Comparison of ENCODE assay signal across 14 cellular contexts in genomic region chr7:919924-920341, GRCh38. TPM values are rescaled to one million over a fixed set of nuclear protein-coding genes. Genes with fewer than 3 reads are reported as not detected.
DNase-seq lines count a peak whose midpoint lies in the region; TF ChIP-seq lines count a peak whose summit lies in the region.
"Had no signal": no experiment of that assay in that cellular context is flagged by ENCODE, and none has a peak within 500 bp of the region (broad histone marks: within the 10 kb centered on the region; RNA-seq: fewer than 3 reads in every experiment).

No MANE protein-coding gene starts in this region.

- H3K27ac ChIP-seq in BLaER1 (no peak overlapping the region), neuronal stem cell (replicated peaks; ENCODE audit: low read length) (no peak overlapping the region)
- H3K27ac ChIP-seq: coronary artery, neutrophil had no signal

- H2BK5ac ChIP-seq in neuronal stem cell (ENCODE audit: low read length), result no peak overlapping the region

- no peak overlapping the region for H3K18ac ChIP-seq in neuronal stem cell (ENCODE audit: low read length)

- H3K23ac ChIP-seq in neuronal stem cell (ENCODE audit: low read depth, low read length, poor library complexity), result no peak overlapping the region

- peak overlapping the region; percentile 88 for H2AK5ac ChIP-seq in neuronal stem cell (ENCODE audit: low read depth, low read length)

- H3K4me1 ChIP-seq in BLaER1, result peaks cover 77% of the 10 kb centered on the region
- peaks cover 7 to 28% of the 10 kb centered on the region in 2 donors for H3K4me1 ChIP-seq in neuronal stem cell (ENCODE audit: control insufficient read depth in 2 of 2, insufficient read depth in 1 of 2, low read depth in 1 of 2, low read length in 2 of 2)

- no peaks in the 10 kb centered on the region for H3K9me3 ChIP-seq in BLaER1
- no peaks in the 10 kb centered on the region for H3K9me3 ChIP-seq in neuronal stem cell (replicated peaks in 1 of 2; ENCODE audit: control insufficient read depth in 2 of 2, insufficient read depth in 1 of 2, low read depth in 1 of 2, low read length in 2 of 2)
- H3K9me3 ChIP-seq: neutrophil had no signal

- peak overlapping the region; percentile 37 for H2BK15ac ChIP-seq in neuronal stem cell (ENCODE audit: low read length)

- intact Hi-C loops in head of caudate nucleus (cut with DNase I), result no loop called here

- H3K27me3 ChIP-seq in BLaER1 (no peaks in the 10 kb centered on the region), GM06990 (replicated peaks; ENCODE audit: control insufficient read depth, insufficient read depth, low read length) (no peaks in the 10 kb centered on the region), neuronal stem cell (ENCODE audit: control insufficient read depth in 3 of 3, insufficient read depth in 3 of 3, low read depth in 1 of 3, low read length in 3 of 3) (peaks cover 0 to 25% (median 0%) of the 10 kb centered on the region in 3 experiments)

- H3K4me3 ChIP-seq in BLaER1 (no peak overlapping the region), GM06990 (replicated peaks; ENCODE audit: low read depth, low read length) (no peak overlapping the region), neuronal stem cell (ENCODE audit: low read length in 2 of 2) (no peak overlapping the region)
- H3K4me3 ChIP-seq: coronary artery, GM12878, lung had no signal

- H4K20me1 ChIP-seq in BLaER1, result no peaks in the 10 kb centered on the region

- H3K36me3 ChIP-seq in BLaER1 (peaks cover 17% of the 10 kb centered on the region), GM06990 (ENCODE audit: control insufficient read depth, insufficient read depth, low read length) (peaks cover 1% of the 10 kb centered on the region; the same call in 1 of the 2 replicates), neuronal stem cell (replicated peaks in 1 of 2; ENCODE audit: control insufficient read depth in 2 of 2, insufficient read depth in 2 of 2, low read length in 2 of 2) (no peaks in the 10 kb centered on the region)

- no peak overlapping the region for H4K91ac ChIP-seq in neuronal stem cell (ENCODE audit: low read depth, low read length, poor library complexity)

- no peak overlapping the region for H2BK12ac ChIP-seq in neuronal stem cell (ENCODE audit: low read length)

- H3K79me1 ChIP-seq in neuronal stem cell (ENCODE audit: low read depth, low read length), result no peaks in the 10 kb centered on the region

- no CpG with 5 or more reads among the region's 26 CpGs for WGBS in neuronal stem cell (ENCODE audit: extremely low coverage in 2 of 2, insufficient read length in 2 of 2, insufficient replicate concordance in 1 of 2), 2 donors

- H2AFZ ChIP-seq in neuronal stem cell (ENCODE audit: low read length), result no peak overlapping the region

- H2BK120ac ChIP-seq in neuronal stem cell (ENCODE audit: low read depth, low read length), result no peak overlapping the region

- no peak for TF ChIP-seq CTCF in GM06990 (IDR thresholded peaks at IDR 0.05; ENCODE audit: insufficient read depth, low read length, poor library complexity, severe bottlenecking)

- peak overlapping the region; percentile 100; the same call in 1 of the 2 replicates for H3K4me2 ChIP-seq in BLaER1
- no peak overlapping the region for H3K4me2 ChIP-seq in neuronal stem cell (ENCODE audit: insufficient read depth, low read length, poor library complexity, severe bottlenecking)

- H3K4ac ChIP-seq in neuronal stem cell (ENCODE audit: low read length), result no peak overlapping the region

- DNase-seq in GM06990 (ENCODE audit: extremely low read depth, insufficient read length), result peak; percentile 5
- peak in 27 of 42 donors; percentile 0 to 48 (median 15) for DNase-seq in head of caudate nucleus
- DNase-seq in neuronal stem cell (ENCODE audit: low spot score), result no peak
- no peak for DNase-seq in AG08395 (ENCODE audit: low spot score)
- no peak for DNase-seq in NCI-H2171 (lab: John Stamatoyannopoulos, UW)
- DNase-seq in HUDEP-2 (lab: John Stamatoyannopoulos, UW; ENCODE audit: unreplicated experiment in 76 of 76), result no peak
- DNase-seq in NCI-H748 (lab: John Stamatoyannopoulos, UW; ENCODE audit: unreplicated experiment), result no peak
- DNase-seq: C1 segment of cervical spinal cord, NCI-H2081 treated with DMSO at 0.1 percent for 48 hours had no signal

- no peak overlapping the region for H3K9ac ChIP-seq in BLaER1
- no peak overlapping the region for H3K9ac ChIP-seq in neuronal stem cell (ENCODE audit: low read depth, low read length, poor library complexity)

- H3K14ac ChIP-seq in neuronal stem cell (ENCODE audit: low read length), result no peak overlapping the region

- H4K8ac ChIP-seq in neuronal stem cell (ENCODE audit: low read depth, low read length), result no peak overlapping the region

RNA-seq across cellular contexts. Expression of gene ADAP1, which starts 34.5 kb away (rescaled TPM):
- 0.50 TPM for polyA plus RNA-seq in neuronal stem cell (2013, experiment 1 of 2)
- 0.48 TPM for polyA plus RNA-seq in neuronal stem cell (2013, experiment 2 of 2)

RNA-seq across cellular contexts. Expression of gene GET4, which starts 43.6 kb away (rescaled TPM):
- 28.4 TPM for polyA plus RNA-seq in neuronal stem cell (2013, experiment 1 of 2)
- polyA plus RNA-seq in neuronal stem cell (2013, experiment 2 of 2), result 27.9 TPM

RNA-seq across cellular contexts. Expression of gene COX19, which starts 55.4 kb away (rescaled TPM):
- polyA plus RNA-seq in neuronal stem cell (2013, experiment 1 of 2), result 8.7 TPM
- 8.9 TPM for polyA plus RNA-seq in neuronal stem cell (2013, experiment 2 of 2)

Comparison
In these comparisons a context has a peak if more than half of its experiments do, and no peak if none do; other contexts are left out.
1. DNase-seq: peak in GM06990 (single experiment) and head of caudate nucleus (27 of 42); none in neuronal stem cell (single experiment), AG08395 (single experiment), NCI-H2171 (single experiment), HUDEP-2 (0 of 76) and NCI-H748 (single experiment).